23 cellular contexts compared by ENCODE assay signal in genomic region chr11:7666292-7666866, GRCh38. TPM values are rescaled to one million over a fixed set of nuclear protein-coding genes. Genes with fewer than 3 reads are reported as not detected.
"Had no signal": no experiment of that assay in that cellular context is flagged by ENCODE, and none has a peak within 500 bp of the region (broad histone marks: within the 10 kb centered on the region; RNA-seq: fewer than 3 reads in every experiment).

No MANE protein-coding gene starts in this region.

- H3K27me3 ChIP-seq: body of pancreas, cardiac muscle cell, foreskin keratinocyte, neural progenitor cell, stomach, upper lobe of left lung had no signal

- H3K4me3 ChIP-seq: body of pancreas, cardiac muscle cell, lower lobe of right lung, neural progenitor cell, stomach, thoracic aorta, upper lobe of left lung had no signal

- H3K27ac Mint-ChIP-seq: activated CD4-positive, alpha-beta memory T cell treated with anti-CD3 and anti-CD28 coated beads, Interleukin-2, amount 10 ng/mL, durations not matched to agents 7 days and 5 days; activated CD4-positive, alpha-beta T cell treated with anti-CD3 and anti-CD28 coated beads for 36 hours; activated naive CD4-positive, alpha-beta T cell treated with anti-CD3 and anti-CD28 coated beads for 36 hours; activated naive CD8-positive, alpha-beta T cell treated with anti-CD3 and anti-CD28 coated beads, Interleukin-2, amount 50 U/mL, for 24 hours; activated T-cell treated with anti-CD3 and anti-CD28 coated beads, Interleukin-2, amount 50 U/mL, for 72 hours; dendritic cell treated with granulocyte-macrophage colony-stimulating factor and Interleukin-4, amounts not matched to agents 40 ng/mL and 50 ng/mL, for 4 days; neural progenitor cell; stimulated activated memory B cell treated with anti-CD40 and anti-IgM and Interleukin-4, amounts not matched to agents 10 μg/mL and 1 μg/mL and 100 μg/mL, for 72 hours; T-helper 2 cell treated with Interferon-gamma antibody and Interleukin-4, amounts not matched to agents 5 μg/mL and 100 μg/mL, for 36 hours had no signal

- H3K27me3 Mint-ChIP-seq: activated CD4-positive, alpha-beta memory T cell treated with anti-CD3 and anti-CD28 coated beads, Interleukin-2, amount 10 ng/mL, durations not matched to agents 7 days and 5 days; activated CD4-positive, alpha-beta T cell treated with anti-CD3 and anti-CD28 coated beads for 36 hours; stimulated activated memory B cell treated with anti-CD40 and anti-IgM and Interleukin-4, amounts not matched to agents 10 μg/mL and 1 μg/mL and 100 μg/mL, for 72 hours had no signal

- H3K4me3 Mint-ChIP-seq: activated CD4-positive, alpha-beta memory T cell treated with anti-CD3 and anti-CD28 coated beads, Interleukin-2, amount 10 ng/mL, durations not matched to agents 7 days and 5 days; activated CD4-positive, alpha-beta T cell treated with anti-CD3 and anti-CD28 coated beads for 36 hours; activated naive CD4-positive, alpha-beta T cell treated with anti-CD3 and anti-CD28 coated beads for 36 hours; activated naive CD8-positive, alpha-beta T cell treated with anti-CD3 and anti-CD28 coated beads, Interleukin-2, amount 50 U/mL, for 24 hours; activated T-cell treated with anti-CD3 and anti-CD28 coated beads, Interleukin-2, amount 50 U/mL, for 72 hours; dendritic cell treated with granulocyte-macrophage colony-stimulating factor and Interleukin-4, amounts not matched to agents 40 ng/mL and 50 ng/mL, for 4 days; neural progenitor cell; stimulated activated memory B cell treated with anti-CD40 and anti-IgM and Interleukin-4, amounts not matched to agents 10 μg/mL and 1 μg/mL and 100 μg/mL, for 72 hours; T-cell; T-helper 2 cell treated with Interferon-gamma antibody and Interleukin-4, amounts not matched to agents 5 μg/mL and 100 μg/mL, for 36 hours had no signal

- H3K27ac ChIP-seq: cardiac muscle cell, foreskin keratinocyte, lower lobe of right lung, neural progenitor cell, thoracic aorta, upper lobe of left lung had no signal

- H3K36me3 ChIP-seq: cardiac muscle cell, lower lobe of right lung, neural progenitor cell had no signal

- H3K9me3 Mint-ChIP-seq: activated CD4-positive, alpha-beta memory T cell treated with anti-CD3 and anti-CD28 coated beads, Interleukin-2, amount 10 ng/mL, durations not matched to agents 7 days and 5 days; activated naive CD8-positive, alpha-beta T cell treated with anti-CD3 and anti-CD28 coated beads, Interleukin-2, amount 50 U/mL, for 24 hours; activated T-cell treated with anti-CD3 and anti-CD28 coated beads, Interleukin-2, amount 50 U/mL, for 72 hours; dendritic cell treated with granulocyte-macrophage colony-stimulating factor and Interleukin-4, amounts not matched to agents 40 ng/mL and 50 ng/mL, for 4 days; naive B cell; stimulated activated memory B cell treated with anti-CD40 and anti-IgM and Interleukin-4, amounts not matched to agents 10 μg/mL and 1 μg/mL and 100 μg/mL, for 72 hours; T-cell; T-helper 2 cell treated with Interferon-gamma antibody and Interleukin-4, amounts not matched to agents 5 μg/mL and 100 μg/mL, for 36 hours had no signal

- H3K36me3 Mint-ChIP-seq: naive B cell had no signal

- H3K9me3 ChIP-seq: body of pancreas, lower lobe of right lung, stomach, thoracic aorta, upper lobe of left lung had no signal

RNA-seq across cellular contexts. Expression of gene OVCH2, which starts 39.9 kb away (rescaled TPM):
- total RNA-seq: activated CD4-positive, alpha-beta memory T cell treated with anti-CD3 and anti-CD28 coated beads, Interleukin-2, amount 10 ng/mL, durations not matched to agents 7 days and 5 days; activated CD4-positive, alpha-beta T cell treated with anti-CD3 and anti-CD28 coated beads for 36 hours; activated naive CD4-positive, alpha-beta T cell treated with anti-CD3 and anti-CD28 coated beads for 36 hours; activated T-cell treated with anti-CD3 and anti-CD28 coated beads, Interleukin-2, amount 50 U/mL, for 72 hours; body of pancreas; cardiac muscle cell; glomerular endothelial cell; left lobe of liver; pulmonary artery endothelial cell; right cardiac atrium; T-cell had no signal
- polyA plus RNA-seq: cardiac muscle cell, right cardiac atrium, small intestine had no signal
